ENCODE assay signal across 24 cellular contexts in the genomic region with DNA sequence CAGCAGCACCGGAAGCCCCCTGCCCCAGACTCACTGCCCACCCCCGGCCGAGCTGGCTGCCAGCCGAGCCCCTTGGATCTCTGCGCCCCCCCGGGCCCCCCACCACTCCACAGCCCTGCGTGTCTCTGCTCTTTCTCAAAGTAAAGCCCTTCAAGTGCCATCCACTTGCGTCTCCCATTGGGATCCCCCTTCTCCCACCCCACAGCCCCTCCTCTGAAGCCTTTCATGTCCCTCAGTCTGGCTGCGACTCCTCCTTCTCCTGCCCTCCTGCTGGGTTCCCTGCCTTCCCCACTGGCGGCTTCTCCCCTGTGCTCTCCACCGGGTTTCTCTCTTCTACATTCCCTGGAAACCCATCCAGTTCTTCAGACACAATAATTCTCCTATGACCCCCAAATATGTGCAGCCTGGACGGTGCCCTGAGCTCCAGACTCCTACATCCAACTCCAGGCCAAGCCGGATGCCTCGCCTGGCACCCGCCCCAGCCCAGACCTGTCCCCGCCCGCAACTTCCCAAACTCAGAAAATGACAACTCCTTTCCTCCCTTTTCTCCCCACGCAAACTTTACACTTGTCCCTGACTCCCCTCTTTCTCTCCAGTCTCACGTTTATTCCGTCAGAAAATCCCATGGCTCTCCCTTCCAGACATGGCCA.
DNase-seq lines count a peak whose midpoint lies in the region; ATAC-seq, FAIRE-seq and TF ChIP-seq lines count a peak whose summit lies in the region.
"Had no signal": no experiment of that assay in that cellular context is flagged by ENCODE, and none has a peak within 500 bp of the region (broad histone marks: within the 10 kb centered on the region; RNA-seq: fewer than 3 reads in every experiment).

No MANE protein-coding gene starts in this region.

- H2BK12ac ChIP-seq in trophoblast cell (ENCODE audit: low read length): no peak overlapping the region

- no peak overlapping the region for H2BK5ac ChIP-seq in trophoblast cell (ENCODE audit: low read depth, low read length, poor library complexity)

- ATAC-seq in GM23338: peak; percentile 11
- ATAC-seq in omental fat pad (ENCODE audit: low FRiP score): no peak
- ATAC-seq: PC-3 had no signal

- no peak for TF ChIP-seq CTCF in GM23338 (conservative IDR thresholded peaks at IDR 0.05; ENCODE audit: low read depth in 2 of 2)
- TF ChIP-seq CTCF in astrocyte (IDR thresholded peaks at IDR 0.05; ENCODE audit: insufficient read depth, low read depth, low read length): no peak
- no peak for TF ChIP-seq CTCF in neural progenitor cell (IDR thresholded peaks at IDR 0.05)
- no peak for TF ChIP-seq CTCF in omental fat pad (IDR thresholded peaks at IDR 0.05)

- no peak overlapping the region for H3K23ac ChIP-seq in trophoblast cell (ENCODE audit: low read length)

- H4K12ac ChIP-seq in trophoblast cell (ENCODE audit: low read depth, low read length): no peak overlapping the region

- DNase-seq in GM23338 (ENCODE audit: low spot score): peak; percentile 42
- no peak for DNase-seq in astrocyte (ENCODE audit: low read depth)
- DNase-seq in neural progenitor cell (ENCODE audit: low spot score): no peak
- DNase-seq in trophoblast cell: no peak
- DNase-seq in activated T-cell treated with anti-CD3 and anti-CD28 coated beads for 4 hours: no peak
- DNase-seq in NCI-H510A (lab: John Stamatoyannopoulos, UW): no peak
- DNase-seq in omental fat pad (ENCODE audit: low spot score): no peak
- DNase-seq: activated CD4-positive, CD25-positive, alpha-beta regulatory T cell; activated naive CD4-positive, alpha-beta T cell; amygdala; caudate nucleus; foreskin keratinocyte; naive B cell; NCI-H1092; NCI-H2029; NCI-H345; PC-3; Right ventricle myocardium superior had no signal

- no peaks in the 10 kb centered on the region for H3K79me1 ChIP-seq in trophoblast cell (ENCODE audit: low read length)

- H3K9me2 ChIP-seq in GM23338 (ENCODE audit: insufficient read depth): no peaks in the 10 kb centered on the region

- no peaks in the 10 kb centered on the region for H3K79me2 ChIP-seq in GM23338 (replicated peaks; ENCODE audit: insufficient read depth)
- H3K79me2 ChIP-seq in astrocyte (ENCODE audit: insufficient read depth, low read length): no peaks in the 10 kb centered on the region
- H3K79me2 ChIP-seq in neural progenitor cell (ENCODE audit: low read depth): no peaks in the 10 kb centered on the region
- H3K79me2 ChIP-seq in trophoblast cell (ENCODE audit: control insufficient read depth, insufficient read depth, low read length, poor library complexity): no peaks in the 10 kb centered on the region

- H3K18ac ChIP-seq in trophoblast cell (ENCODE audit: low read length): no peak overlapping the region

- no peak for FAIRE-seq in astrocyte (lab: Jason Lieb, UNC)
- FAIRE-seq: GM18507, keratinocyte had no signal

- no peak overlapping the region for H3K4ac ChIP-seq in trophoblast cell (ENCODE audit: low read depth, low read length)

- H3K4me3 Mint-ChIP-seq in GM23338 (peak overlapping the region; percentile 56), astrocyte (ENCODE audit: unreplicated experiment) (peak overlapping the region; percentile 73), neural progenitor cell (peak overlapping the region; percentile 69)
- H3K4me3 Mint-ChIP-seq: activated T-cell treated with anti-CD3 and anti-CD28 coated beads, Interleukin-2, amount 50 U/mL, for 24 hours had no signal

- H3K27me3 ChIP-seq in GM23338 (ENCODE audit: insufficient read depth) (peaks cover 55% of the 10 kb centered on the region), astrocyte (ENCODE audit: insufficient read depth, low read length) (peaks cover 5% of the 10 kb centered on the region), iPS-18a (ENCODE audit: control insufficient read depth, insufficient read depth, low read length) (peaks cover 63% of the 10 kb centered on the region), neural progenitor cell (peaks cover 73% of the 10 kb centered on the region), trophoblast cell (ENCODE audit: insufficient read depth, low read length) (peaks cover 44% of the 10 kb centered on the region)

- H3K36me3 Mint-ChIP-seq in GM23338 (ENCODE audit: low read depth) (no peaks in the 10 kb centered on the region; the same call in 2 of the 3 replicates), astrocyte (ENCODE audit: low read depth, unreplicated experiment) (peaks cover 8% of the 10 kb centered on the region), neural progenitor cell (peaks cover 7% of the 10 kb centered on the region)

- H3K4me2 ChIP-seq in GM23338 (peak overlapping the region; percentile 83), astrocyte (ENCODE audit: low read length) (peak overlapping the region; percentile 69), neural progenitor cell (peak overlapping the region; percentile 94), trophoblast cell (ENCODE audit: low read length) (no peak overlapping the region)

- H3K27ac Mint-ChIP-seq in GM23338 (no peak overlapping the region), astrocyte (ENCODE audit: unreplicated experiment) (no peak overlapping the region), neural progenitor cell (peak overlapping the region; percentile 39)
- H3K27ac Mint-ChIP-seq: activated T-cell treated with anti-CD3 and anti-CD28 coated beads, Interleukin-2, amount 50 U/mL, for 24 hours; CD14-positive monocyte; naive B cell had no signal

- H2AK5ac ChIP-seq in trophoblast cell (ENCODE audit: low read length): no peak overlapping the region

- H4K20me1 ChIP-seq in GM23338 (replicated peaks; ENCODE audit: insufficient read depth) (no peaks in the 10 kb centered on the region; the same call in 1 of the 2 replicates), astrocyte (ENCODE audit: insufficient read depth, low read length) (peaks cover 3% of the 10 kb centered on the region), neural progenitor cell (ENCODE audit: low read depth) (peaks cover 11% of the 10 kb centered on the region)

- H3K27me3 Mint-ChIP-seq in GM23338 (ENCODE audit: insufficient read depth, low read depth, poor library complexity): peaks cover 54% of the 10 kb centered on the region
- H3K27me3 Mint-ChIP-seq in astrocyte (ENCODE audit: low read depth, unreplicated experiment): peaks cover 49% of the 10 kb centered on the region
- peaks cover 19% of the 10 kb centered on the region for H3K27me3 Mint-ChIP-seq in neural progenitor cell (ENCODE audit: insufficient read depth, low read depth)

- H3F3A ChIP-seq in GM23338 (replicated peaks; ENCODE audit: low read depth) (no peaks in the 10 kb centered on the region), neural progenitor cell (ENCODE audit: low read depth) (peaks cover 15% of the 10 kb centered on the region)

- H3K9me3 Mint-ChIP-seq in GM23338 (no peaks in the 10 kb centered on the region; the same call in 1 of the 3 replicates), astrocyte (ENCODE audit: unreplicated experiment) (peaks cover 7% of the 10 kb centered on the region), neural progenitor cell (peaks cover 12% of the 10 kb centered on the region)

- H3K36me3 ChIP-seq in GM23338 (ENCODE audit: insufficient read depth): no peaks in the 10 kb centered on the region
- H3K36me3 ChIP-seq in astrocyte (ENCODE audit: insufficient read depth, low read length): no peaks in the 10 kb centered on the region
- H3K36me3 ChIP-seq in iPS-18a (ENCODE audit: control insufficient read depth, low read depth, low read length): no peaks in the 10 kb centered on the region
- no peaks in the 10 kb centered on the region for H3K36me3 ChIP-seq in neural progenitor cell
- no peaks in the 10 kb centered on the region for H3K36me3 ChIP-seq in trophoblast cell (ENCODE audit: control insufficient read depth in 1 of 2, insufficient read depth in 2 of 2, low read length in 2 of 2)
- H3K36me3 ChIP-seq: prostate gland had no signal

- no peak overlapping the region for H4K8ac ChIP-seq in trophoblast cell (ENCODE audit: low read depth, low read length)

- H2BK120ac ChIP-seq in trophoblast cell (ENCODE audit: insufficient read depth, low read length, poor library complexity): no peak overlapping the region

- peaks cover 24% of the 10 kb centered on the region for H3K4me1 Mint-ChIP-seq in GM23338
- H3K4me1 Mint-ChIP-seq in astrocyte (ENCODE audit: low read depth, unreplicated experiment): peaks cover 7% of the 10 kb centered on the region
- peaks cover 53% of the 10 kb centered on the region for H3K4me1 Mint-ChIP-seq in neural progenitor cell

- H3K4me3 ChIP-seq in GM23338 (peak overlapping the region; percentile 66), astrocyte (ENCODE audit: insufficient read depth, low read depth, low read length) (no peak overlapping the region), iPS-18a (ENCODE audit: low read length) (peak overlapping the region; percentile 43), neural progenitor cell (peak overlapping the region; percentile 54), trophoblast cell (ENCODE audit: low read depth, low read length) (no peak overlapping the region)

- H3K14ac ChIP-seq in trophoblast cell (ENCODE audit: low read length): no peak overlapping the region

- H3K9me3 ChIP-seq in astrocyte (ENCODE audit: insufficient read depth, low read depth, low read length): no peaks in the 10 kb centered on the region
- no peaks in the 10 kb centered on the region for H3K9me3 ChIP-seq in iPS-18a (ENCODE audit: control insufficient read depth, low read depth, low read length)
- H3K9me3 ChIP-seq in neural progenitor cell (ENCODE audit: low read depth): no peaks in the 10 kb centered on the region
- peaks cover 4% of the 10 kb centered on the region for H3K9me3 ChIP-seq in trophoblast cell (ENCODE audit: insufficient read depth, low read depth, low read length)
- H3K9me3 ChIP-seq: prostate gland had no signal

- H3K4me1 ChIP-seq in GM23338 (ENCODE audit: insufficient read depth) (no peaks in the 10 kb centered on the region; the same call in 1 of the 2 replicates), astrocyte (ENCODE audit: insufficient read depth, low read length) (peaks cover 16% of the 10 kb centered on the region), iPS-18a (ENCODE audit: control insufficient read depth, low read depth, low read length) (no peaks in the 10 kb centered on the region), neural progenitor cell (peaks cover 20% of the 10 kb centered on the region), trophoblast cell (ENCODE audit: control insufficient read depth in 1 of 2, insufficient read depth in 2 of 2, low read length in 2 of 2) (peaks cover 12 to 22% of the 10 kb centered on the region in 2 experiments)

- WGBS in trophoblast cell (ENCODE audit: extremely low coverage, insufficient coverage, insufficient read length): no CpG with 5 or more reads among the region's 20 CpGs

- H3K27ac ChIP-seq in GM23338 (ENCODE audit: low read depth) (no peak overlapping the region), astrocyte (ENCODE audit: low read depth, low read length) (no peak overlapping the region), iPS-18a (ENCODE audit: low read length) (no peak overlapping the region), neural progenitor cell (no peak overlapping the region), trophoblast cell (ENCODE audit: low read depth, low read length) (no peak overlapping the region)
- H3K27ac ChIP-seq: foreskin keratinocyte, prostate gland had no signal

- H4K91ac ChIP-seq in trophoblast cell (ENCODE audit: low read depth, low read length): no peak overlapping the region

- H3K9ac ChIP-seq in astrocyte (ENCODE audit: low read length): no peak overlapping the region
- no peak overlapping the region for H3K9ac ChIP-seq in iPS-18a (ENCODE audit: low read length)
- no peak overlapping the region for H3K9ac ChIP-seq in neural progenitor cell
- H3K9ac ChIP-seq in trophoblast cell (ENCODE audit: low read length): no peak overlapping the region

- H2AFZ ChIP-seq in GM23338 (0 out of 2 replicates have a peak overlapping the region, but pooled peaks have one; percentile 33), astrocyte (ENCODE audit: low read depth, low read length) (no peak overlapping the region), neural progenitor cell (replicated peaks) (peak overlapping the region; percentile 52), trophoblast cell (ENCODE audit: insufficient read depth, low read length, poor library complexity) (no peak overlapping the region)

Comparison
In these comparisons a context has a peak if more than half of its experiments do, and no peak if none do; other contexts are left out.
1. H2AFZ ChIP-seq: peak in GM23338 (single experiment) and neural progenitor cell (single experiment); none in astrocyte (single experiment) and trophoblast cell (single experiment).
2. H3K4me3 ChIP-seq: peak in GM23338 (single experiment), iPS-18a (single experiment) and neural progenitor cell (single experiment); none in astrocyte (single experiment) and trophoblast cell (single experiment).
3. Peak in every context shown above with its lines, with median percentiles within 50 percentile points of each other: H3K4me3 Mint-ChIP-seq.